In genomic region chr20:290081-290831, GRCh38 we compare ENCODE assay signal across 8 cellular contexts. TPM values are rescaled to one million over a fixed set of nuclear protein-coding genes. Genes with fewer than 3 reads are reported as not detected.
DNase-seq lines count a peak whose midpoint lies in the region; ATAC-seq and TF ChIP-seq lines count a peak whose summit lies in the region.

C20orf96 (minus strand) TSS chr20:290750; CDS start chr20:290610, 140 bp downstream.

- no peaks in the 10 kb centered on the region for H3K9me3 Mint-ChIP-seq in activated naive CD8-positive, alpha-beta T cell treated with anti-CD3 and anti-CD28 coated beads for 36 hours

- peak within 1 kb of the TSS; percentile 44 for H2AK5ac ChIP-seq in trophoblast cell (ENCODE audit: low read length)

- H3K18ac ChIP-seq in trophoblast cell (ENCODE audit: low read length), result peak within 1 kb of the TSS; percentile 78

- peak within 1 kb of the TSS; percentile 77 for H3K4me2 ChIP-seq in trophoblast cell (ENCODE audit: low read length)

- H3K9me3 ChIP-seq in trophoblast cell (ENCODE audit: insufficient read depth, low read depth, low read length), result no peaks in the 10 kb centered on the region
- H3K9me3 ChIP-seq in transverse colon, result no peaks in the 10 kb centered on the region

- H2BK5ac ChIP-seq in trophoblast cell (ENCODE audit: low read depth, low read length, poor library complexity), result peak within 1 kb of the TSS; percentile 34

- no peaks in the 10 kb centered on the region for H3K27me3 Mint-ChIP-seq in activated naive CD8-positive, alpha-beta T cell treated with anti-CD3 and anti-CD28 coated beads for 36 hours

- H3K4ac ChIP-seq in trophoblast cell (ENCODE audit: low read depth, low read length), result peak within 1 kb of the TSS; percentile 61

- H3K27ac ChIP-seq in trophoblast cell (ENCODE audit: low read depth, low read length) (no peak within 1 kb of the TSS), transverse colon (peak within 1 kb of the TSS; percentile 83 to 88 (median 86))

- H2AFZ ChIP-seq in trophoblast cell (ENCODE audit: insufficient read depth, low read length, poor library complexity), result peak within 1 kb of the TSS; percentile 99

- H3K4me3 Mint-ChIP-seq in activated naive CD8-positive, alpha-beta T cell treated with anti-CD3 and anti-CD28 coated beads for 36 hours, result no peak within 1 kb of the TSS

- WGBS in trophoblast cell (ENCODE audit: extremely low coverage, insufficient coverage, insufficient read length), result no CpG with 5 or more reads among the region's 43 CpGs
- WGBS in transverse colon (ENCODE audit: low coverage in 1 of 2), 2 donors, result 1% methylated on average over 25 to 43 of the region's 43 CpGs

- peak; percentile 87 for ATAC-seq in HG02588 (IDR thresholded peaks at IDR 0.05; ENCODE audit: unreplicated experiment)
- ATAC-seq in Right ventricle myocardium superior (ENCODE audit: poor library complexity), result peak; percentile 98

- H3K27me3 ChIP-seq in trophoblast cell (ENCODE audit: insufficient read depth, low read length) (no peaks in the 10 kb centered on the region), transverse colon (no peaks in the 10 kb centered on the region)

- H2BK120ac ChIP-seq in trophoblast cell (ENCODE audit: insufficient read depth, low read length, poor library complexity), result peak within 1 kb of the TSS; percentile 70

- H3K36me3 ChIP-seq in trophoblast cell (ENCODE audit: control insufficient read depth in 1 of 2, insufficient read depth in 2 of 2, low read length in 2 of 2) (no peaks in the 10 kb centered on the region), transverse colon (no peaks in the 10 kb centered on the region)

- peak within 1 kb of the TSS; percentile 88 for H4K12ac ChIP-seq in trophoblast cell (ENCODE audit: low read depth, low read length)

- H3K4me1 ChIP-seq in trophoblast cell (ENCODE audit: control insufficient read depth in 1 of 2, insufficient read depth in 2 of 2, low read length in 2 of 2) (peaks cover 0 to 8% of the 10 kb centered on the region in 2 experiments), transverse colon (peaks cover 0 to 20% (median 10%) of the 10 kb centered on the region in 4 donors)

- H2BK12ac ChIP-seq in trophoblast cell (ENCODE audit: low read length), result no peak within 1 kb of the TSS

- peaks cover 3% of the 10 kb centered on the region for H3K79me2 ChIP-seq in trophoblast cell (ENCODE audit: control insufficient read depth, insufficient read depth, low read length, poor library complexity)

- TF ChIP-seq EP300 in transverse colon (IDR thresholded peaks at IDR 0.05; ENCODE audit: low read depth), result no peak

- peak within 1 kb of the TSS; percentile 75 for H4K91ac ChIP-seq in trophoblast cell (ENCODE audit: low read depth, low read length)

- peaks cover 3% of the 10 kb centered on the region for H3K79me1 ChIP-seq in trophoblast cell (ENCODE audit: low read length)

- intact Hi-C loops in Right ventricle myocardium superior (cut with DNase I), result no loop called here
- intact Hi-C loops in transverse colon (cut with DNase I; ENCODE audit: low total_unique reads), result no loop called here

- no peak within 1 kb of the TSS for H3K23ac ChIP-seq in trophoblast cell (ENCODE audit: low read length)

- no peak within 1 kb of the TSS for H3K27ac Mint-ChIP-seq in activated naive CD8-positive, alpha-beta T cell treated with anti-CD3 and anti-CD28 coated beads for 36 hours

- H3K14ac ChIP-seq in trophoblast cell (ENCODE audit: low read length), result peak within 1 kb of the TSS; percentile 68

- H3K36me3 Mint-ChIP-seq in activated naive CD8-positive, alpha-beta T cell treated with anti-CD3 and anti-CD28 coated beads for 36 hours, result peaks cover 4% of the 10 kb centered on the region

- in situ Hi-C loops in transverse colon (cut with MboI; ENCODE audit: low pct_ligation_motif_present in 1 of 4, low pct_unique_long_range_greater_than_20kb in 1 of 4, low sequenced_read_pairs in 3 of 4), result no loop called here

- H3K4me1 Mint-ChIP-seq in activated naive CD8-positive, alpha-beta T cell treated with anti-CD3 and anti-CD28 coated beads for 36 hours, result peaks cover 10% of the 10 kb centered on the region

- H3K4me3 ChIP-seq in trophoblast cell (ENCODE audit: low read depth, low read length) (peak within 1 kb of the TSS; percentile 80), transverse colon (peak within 1 kb of the TSS; percentile 24 to 68 (median 59))

- peak; percentile 98 for DNase-seq in GM10266 (ENCODE audit: extremely low spot score)
- DNase-seq in NCI-H1105 (lab: John Stamatoyannopoulos, UW), result peak; percentile 90
- DNase-seq in SKM-1 treated with dmso at 0.1 percent for 144 hours (lab: John Stamatoyannopoulos, UW; ENCODE audit: unreplicated experiment), result peak; percentile 53
- DNase-seq in activated naive CD8-positive, alpha-beta T cell treated with anti-CD3 and anti-CD28 coated beads for 36 hours, result peak; percentile 89
- DNase-seq in Right ventricle myocardium superior, result peak; percentile 97
- DNase-seq in trophoblast cell, result peak; percentile 94 to 96
- peak; percentile 96 for DNase-seq in transverse colon

- TF ChIP-seq CTCF in GM10266 (IDR thresholded peaks at IDR 0.05; ENCODE audit: control insufficient read depth, insufficient read depth, low read depth, missing control alignments), result no peak
- TF ChIP-seq CTCF in transverse colon (IDR thresholded peaks at IDR 0.05), result peak; percentile 46 to 67 (median 56)

- no peak for TF ChIP-seq POLR2A in transverse colon (IDR thresholded peaks at IDR 0.05)

- H3K9ac ChIP-seq in trophoblast cell (ENCODE audit: low read length), result peak within 1 kb of the TSS; percentile 95

- H4K8ac ChIP-seq in trophoblast cell (ENCODE audit: low read depth, low read length), result peak within 1 kb of the TSS; percentile 90

RNA-seq across cellular contexts. Expression of gene C20orf96, which starts in this region (rescaled TPM):
- total RNA-seq in activated naive CD8-positive, alpha-beta T cell treated with anti-CD3 and anti-CD28 coated beads for 36 hours, result 1 to 10 TPM; 7.5 to 7.8 TPM
- total RNA-seq in Right ventricle myocardium superior (4.6 TPM), transverse colon (10 to 100 TPM in 1 of 4 donors, 1 to 10 TPM in 3; 3.0 to 97.3 (median 3.7) TPM)
- 6.2 and 7.1 TPM in 2 replicates for polyA plus RNA-seq in trophoblast cell (2013)
